In the genomic region with DNA sequence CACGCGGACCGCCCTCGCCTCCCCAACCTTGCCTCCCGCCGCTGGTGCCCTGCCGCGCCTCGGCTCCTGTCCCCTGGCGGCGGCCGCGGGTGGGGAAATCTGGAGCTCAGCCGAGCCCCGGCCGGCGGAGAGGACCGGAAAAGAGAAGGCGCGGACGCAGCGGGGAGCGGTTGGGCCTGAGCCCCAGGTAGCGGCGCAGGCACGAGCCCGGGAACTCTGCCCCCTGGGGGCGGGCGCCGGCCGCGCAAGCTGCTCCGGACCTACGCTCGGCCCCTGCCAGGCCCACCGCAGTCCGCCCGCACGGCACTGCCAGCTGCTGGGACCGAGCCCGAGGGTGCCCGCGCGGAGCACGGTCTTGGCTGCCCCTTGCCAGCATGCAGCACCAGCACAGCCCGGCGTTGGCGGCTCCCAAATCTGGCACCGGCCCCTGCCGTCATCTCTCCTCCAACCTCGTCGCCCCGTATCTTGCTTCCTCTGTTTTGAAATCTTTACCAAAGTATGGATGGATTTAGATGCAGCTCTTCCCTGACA, we compare ENCODE assay signal across 8 cellular contexts. TPM values are rescaled to one million over a fixed set of nuclear protein-coding genes. Genes with fewer than 3 reads are reported as not detected.
DNase-seq lines count a peak whose midpoint lies in the region; ATAC-seq, FAIRE-seq and TF ChIP-seq lines count a peak whose summit lies in the region.

A gene with protein sequence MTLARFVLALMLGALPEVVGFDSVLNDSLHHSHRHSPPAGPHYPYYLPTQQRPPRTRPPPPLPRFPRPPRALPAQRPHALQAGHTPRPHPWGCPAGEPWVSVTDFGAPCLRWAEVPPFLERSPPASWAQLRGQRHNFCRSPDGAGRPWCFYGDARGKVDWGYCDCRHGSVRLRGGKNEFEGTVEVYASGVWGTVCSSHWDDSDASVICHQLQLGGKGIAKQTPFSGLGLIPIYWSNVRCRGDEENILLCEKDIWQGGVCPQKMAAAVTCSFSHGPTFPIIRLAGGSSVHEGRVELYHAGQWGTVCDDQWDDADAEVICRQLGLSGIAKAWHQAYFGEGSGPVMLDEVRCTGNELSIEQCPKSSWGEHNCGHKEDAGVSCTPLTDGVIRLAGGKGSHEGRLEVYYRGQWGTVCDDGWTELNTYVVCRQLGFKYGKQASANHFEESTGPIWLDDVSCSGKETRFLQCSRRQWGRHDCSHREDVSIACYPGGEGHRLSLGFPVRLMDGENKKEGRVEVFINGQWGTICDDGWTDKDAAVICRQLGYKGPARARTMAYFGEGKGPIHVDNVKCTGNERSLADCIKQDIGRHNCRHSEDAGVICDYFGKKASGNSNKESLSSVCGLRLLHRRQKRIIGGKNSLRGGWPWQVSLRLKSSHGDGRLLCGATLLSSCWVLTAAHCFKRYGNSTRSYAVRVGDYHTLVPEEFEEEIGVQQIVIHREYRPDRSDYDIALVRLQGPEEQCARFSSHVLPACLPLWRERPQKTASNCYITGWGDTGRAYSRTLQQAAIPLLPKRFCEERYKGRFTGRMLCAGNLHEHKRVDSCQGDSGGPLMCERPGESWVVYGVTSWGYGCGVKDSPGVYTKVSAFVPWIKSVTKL (minus strand): TSS at position 161 of the 531 bp plus-strand sequence. CDS start 283 bp downstream, outside the sequence.

- CTCF ChIA-PET in H1 (lab: Charles Lee; ENCODE audit: partially characterized antibody) = interaction anchor here (0.6 to 6.0 kb wide), 21 partner anchors 10 to 233 kb away, joined by 3 to 62 read pairs (median 5); no protein-coding TSS in a partner anchor

- H3K14ac ChIP-seq in H1 (ENCODE audit: insufficient read length) = no peak within 1 kb of the TSS

- H3K79me1 ChIP-seq in H1 (ENCODE audit: low read depth, low read length) = no peaks in the 10 kb centered on the region

- H3K27ac ChIP-seq in ACC112 (ENCODE audit: low read depth, low read length) (no peak within 1 kb of the TSS), H1 (ENCODE audit: low read depth, low read length) (no peak within 1 kb of the TSS), mesodermal cell (ENCODE audit: low read depth, low read length, severe bottlenecking) (no peak within 1 kb of the TSS)

- H3K27me3 ChIP-seq in ACC112 (ENCODE audit: insufficient read depth, low read length) (no peaks in the 10 kb centered on the region), H1 (replicated peaks in 1 of 4; ENCODE audit: control insufficient read depth in 3 of 4, extremely low read depth in 1 of 4, insufficient read depth in 3 of 4, low read length in 3 of 4) (peaks cover 0 to 15% (median 10%) of the 10 kb centered on the region in 4 experiments; a peak in 5 of 7 replicates)

- H3K36me3 ChIP-seq in ACC112 (ENCODE audit: insufficient read depth, low read length) (no peaks in the 10 kb centered on the region), H1 (ENCODE audit: control insufficient read depth in 2 of 4, insufficient read depth in 4 of 4, low read length in 3 of 4) (no peaks in the 10 kb centered on the region), mesodermal cell (ENCODE audit: control insufficient read depth, insufficient read depth, low read length) (no peaks in the 10 kb centered on the region)

- H3K23me2 ChIP-seq in H1 (ENCODE audit: low read depth, low read length) = peaks cover 8% of the 10 kb centered on the region; the same call in 1 of the 2 replicates

- H3K4me1 ChIP-seq in ACC112 (ENCODE audit: control insufficient read depth, insufficient read depth, low read length, unreplicated experiment) (peaks cover 20% of the 10 kb centered on the region), H1 (replicated peaks in 1 of 4; ENCODE audit: control insufficient read depth in 3 of 4, insufficient read depth in 4 of 4, low read length in 3 of 4) (peaks cover 0 to 7% (median 0%) of the 10 kb centered on the region in 4 experiments; a peak in 3 of 7 replicates), mesodermal cell (ENCODE audit: control insufficient read depth, insufficient read depth, low read length, poor library complexity, severe bottlenecking) (no peaks in the 10 kb centered on the region)

- WGBS in H1 (ENCODE audit: extremely low coverage in 1 of 2, insufficient coverage in 1 of 2, insufficient read length in 1 of 2, insufficient replicate concordance in 2 of 2, low coverage in 1 of 2, low lambda C conversion rate in 2 of 2, missing lambda C conversion rate in 1 of 2), 2 experiments = 5% methylated on average over 23 of the region's 53 CpGs; no CpG with 5 or more reads in 1 of the 2 experiments
- 0 to 1% methylated on average over 35 to 46 of the region's 53 CpGs for WGBS in mesodermal cell (ENCODE audit: insufficient coverage in 2 of 2), 2 experiments

- TF ChIP-seq EP300 in H1 (IDR thresholded peaks at IDR 0.05; ENCODE audit: borderline replicate concordance in 1 of 2, low read depth in 2 of 2, low read length in 2 of 2) = no peak

- H3K23ac ChIP-seq in H1 (ENCODE audit: insufficient read length) = no peak within 1 kb of the TSS

- no peak within 1 kb of the TSS for H4K5ac ChIP-seq in H1 (ENCODE audit: insufficient read length, low read depth, low read length)

- H2BK120ac ChIP-seq in H1 (replicated peaks; ENCODE audit: low read depth, low read length) = no peak within 1 kb of the TSS

- TF ChIP-seq CTCF in H1 (IDR thresholded peaks at IDR 0.05; ENCODE audit: control extremely low read depth in 1 of 3, insufficient read depth in 1 of 3, low read depth in 1 of 3, low read length in 3 of 3) = peak; percentile 71 to 85 (median 76)

- H2AFZ ChIP-seq in ACC112 (ENCODE audit: low read length, unreplicated experiment) (peak within 1 kb of the TSS; percentile 99), H1 (ENCODE audit: low read length) (peak within 1 kb of the TSS; percentile 87; the same call in 1 of the 2 replicates)

- H3K18ac ChIP-seq in H1 (ENCODE audit: extremely low read depth, low read length) = peak within 1 kb of the TSS; percentile 65

- no peak within 1 kb of the TSS for H2BK5ac ChIP-seq in H1 (ENCODE audit: low read depth, low read length)

- peak within 1 kb of the TSS; percentile 88 for H4K8ac ChIP-seq in H1 (ENCODE audit: extremely low read depth, insufficient read depth, low read length)

- no peak within 1 kb of the TSS for H2BK20ac ChIP-seq in H1 (ENCODE audit: low read length)

- POLR2A ChIA-PET in H1 (lab: Charles Lee; ENCODE audit: partially characterized antibody) = interaction anchor here (1.5 to 1.6 kb wide), 2 partner anchors 10 to 74 kb away, joined by 6 to 8 read pairs; no protein-coding TSS in a partner anchor

- TF ChIP-seq RAD21 in H1 (IDR thresholded peaks at IDR 0.05 in 1 of 2, conservative IDR thresholded peaks at IDR 0.05 in 1 of 2; ENCODE audit: low read depth in 2 of 2, low read length in 2 of 2) = peak; percentile 40 to 62; a peak in 3 of 4 replicates

- no peak for FAIRE-seq in H1 (lab: Jason Lieb, UNC)

- H3K4me3 ChIP-seq in ACC112 (ENCODE audit: low read depth, low read length) (peak within 1 kb of the TSS; percentile 93), H1 (ENCODE audit: extremely low read depth in 1 of 4, insufficient read depth in 2 of 4, low read depth in 3 of 4, low read length in 4 of 4) (peak within 1 kb of the TSS; percentile 45 to 67 (median 57)), mesodermal cell (ENCODE audit: extremely low read depth, insufficient read depth, low read length, poor library complexity, severe bottlenecking) (peak within 1 kb of the TSS; percentile 50)

- H2BK12ac ChIP-seq in H1 (ENCODE audit: low read depth, low read length) = peak within 1 kb of the TSS; percentile 71; the same call in 1 of the 2 replicates

- no peak for TF ChIP-seq POLR2A in H1 (IDR thresholded peaks at IDR 0.05; ENCODE audit: control extremely low read depth in 1 of 2, low read depth in 2 of 2, low read length in 2 of 2)

- DNase-seq in NCI-H345 (lab: John Stamatoyannopoulos, UW) (peak; percentile 78), H1 (ENCODE audit: low read depth in 1 of 2, low spot score in 2 of 2) (peak; percentile 57 to 94)
- DNase-seq in activated CD4-positive, alpha-beta T cell treated with anti-CD3 and anti-CD28 coated beads, Interleukin-2, amount 50 U/mL, for 48 hours = peak; percentile 72 to 75
- peak; percentile 81 for DNase-seq in stimulated activated CD8-positive, alpha-beta memory T cell treated with anti-CD3 and anti-CD28 coated beads, Interleukin-4, amount 100 ng/mL, for 48 hours

- H3K79me2 ChIP-seq in ACC112 (ENCODE audit: control insufficient read depth, insufficient read depth, low read length, unreplicated experiment) (peaks cover 12% of the 10 kb centered on the region), H1 (ENCODE audit: control insufficient read depth in 1 of 2, insufficient read depth in 2 of 2, low read length in 2 of 2) (no peaks in the 10 kb centered on the region)

- H4K20me1 ChIP-seq in H1 (replicated peaks in 1 of 2; ENCODE audit: control insufficient read depth in 1 of 2, insufficient read depth in 2 of 2, low read length in 2 of 2) = no peaks in the 10 kb centered on the region

- H3K56ac ChIP-seq in H1 (replicated peaks; ENCODE audit: insufficient read length, low read depth, low read length) = peak within 1 kb of the TSS; percentile 48

- H3K9ac ChIP-seq in H1 (replicated peaks in 1 of 4; ENCODE audit: extremely low read depth in 1 of 4, low read depth in 3 of 4, low read length in 3 of 4) = peak within 1 kb of the TSS in 3 of 4 experiments; percentile 8 to 35 (median 24); a peak in 3 of 7 replicates

- H3K9me3 ChIP-seq in H1 (ENCODE audit: insufficient read depth in 2 of 2, low read depth in 1 of 2, low read length in 1 of 2) = no peaks in the 10 kb centered on the region
- H3K9me3 ChIP-seq in mesodermal cell (ENCODE audit: control insufficient read depth, low read length) = no peaks in the 10 kb centered on the region

- no peak within 1 kb of the TSS for H4K91ac ChIP-seq in H1 (replicated peaks; ENCODE audit: insufficient read length, low read length)

- no peak within 1 kb of the TSS for H2BK15ac ChIP-seq in H1 (ENCODE audit: low read length)

- ATAC-seq in GM18520 (IDR thresholded peaks at IDR 0.05; ENCODE audit: unreplicated experiment) (peak; percentile 97), HG03025 (IDR thresholded peaks at IDR 0.05; ENCODE audit: low FRiP score, unreplicated experiment) (peak; percentile 98)

- H2AK5ac ChIP-seq in H1 (ENCODE audit: low read depth, low read length) = no peak within 1 kb of the TSS

- no peak within 1 kb of the TSS for H3K4ac ChIP-seq in H1 (replicated peaks; ENCODE audit: insufficient read length, low read depth, low read length)

- peak within 1 kb of the TSS; percentile 60 to 81 for H3K4me2 ChIP-seq in H1 (ENCODE audit: insufficient read depth in 1 of 2, low read depth in 2 of 2, low read length in 2 of 2)

RNA-seq across cellular contexts. Expression of the gene that starts here (rescaled TPM):
- 7.1 and 9.3 TPM in 2 replicates for total RNA-seq in H1 (2021; fragmentation: NEBNext Ultra II Directional; extraction: Animal tissue kit (Norgen Biotek cat#: 25700))
- polyA plus RNA-seq in H1 (2011; rRNA removed) = 2.5 and 2.6 TPM in 2 replicates
- 4.0 TPM for polyA plus RNA-seq in H1 (2011; cell fraction: cytosol; rRNA removed)
- polyA plus RNA-seq in H1 (2011; cell fraction: nucleus; rRNA removed) = 2.8 TPM
- 5.5 to 7.3 TPM (median 6.3 TPM) in 4 replicates for polyA plus RNA-seq in H1 (2012, experiment 1 of 2)
- polyA plus RNA-seq in H1 (2012, experiment 2 of 2) = 4.8 TPM
- polyA plus RNA-seq in H1 (2013, experiment 1 of 2) = 6.9 TPM
- polyA plus RNA-seq in H1 (2013, experiment 2 of 2) = 6.5 TPM
- 2.8 and 3.6 TPM in 2 replicates for polyA minus RNA-seq in H1 (2011; rRNA and poly(A)+ RNA removed)
- 2.1 TPM for polyA minus RNA-seq in H1 (2011; cell fraction: cytosol; rRNA and poly(A)+ RNA removed)
- polyA minus RNA-seq in H1 (2011; cell fraction: nucleus; rRNA and poly(A)+ RNA removed) = 6.6 TPM
- 3.9 TPM for polyA plus RNA-seq in mesodermal cell (2013, experiment 1 of 2)
- 5.1 TPM for polyA plus RNA-seq in mesodermal cell (2013, experiment 2 of 2)
